ENCODE assay signal across 29 cellular contexts in the genomic region with DNA sequence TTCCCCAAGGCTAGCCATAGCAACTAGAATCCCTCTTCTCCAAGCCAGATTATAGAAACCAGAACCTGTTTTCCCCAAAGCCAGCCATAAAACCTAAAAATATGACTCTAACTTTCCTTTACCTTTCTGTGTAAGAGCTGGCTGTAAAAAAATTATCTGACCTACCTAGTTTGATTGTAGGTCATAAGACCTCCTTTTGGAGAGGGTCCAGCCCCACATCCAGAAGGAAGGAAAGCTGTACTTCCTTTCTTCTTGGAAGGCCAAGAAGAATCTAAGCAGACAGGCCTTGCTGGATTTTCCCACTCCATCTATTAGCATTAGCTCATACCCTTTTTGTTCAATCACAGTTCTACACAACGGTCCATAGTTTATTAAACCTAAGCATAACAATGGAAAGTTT.
"Had no signal": no experiment of that assay in that cellular context is flagged by ENCODE, and none has a peak within 500 bp of the region (broad histone marks: within the 10 kb centered on the region; RNA-seq: fewer than 3 reads in every experiment).

No MANE protein-coding gene starts in this region.

- H3K36me3 ChIP-seq: neutrophil, ovary, right lobe of liver, sigmoid colon, stomach, thoracic aorta, thyroid gland, tibial nerve, upper lobe of right lung, uterus had no signal

- H3K9ac ChIP-seq: parathyroid adenoma had no signal

- H3K27ac ChIP-seq: neutrophil, ovary, parathyroid adenoma, psoas muscle, right lobe of liver, sigmoid colon, stomach, thoracic aorta, thyroid gland, upper lobe of right lung, uterus had no signal

- H3K4me1 Mint-ChIP-seq: naive thymus-derived CD4-positive, alpha-beta T cell; natural killer cell; stimulated activated effector memory CD8-positive, alpha-beta T cell treated with anti-CD3 and anti-CD28 coated beads, Interleukin-12 subunit alpha, Interleukin-12 subunit beta, amount 100 ng/mL, for 72 hours; stimulated activated naive B cell treated with anti-CD40 and anti-IgM and Interleukin-4, amounts not matched to agents 10 μg/mL and 1 μg/mL and 100 μg/mL, for 72 hours had no signal

- ATAC-seq: naive thymus-derived CD4-positive, alpha-beta T cell; natural killer cell; psoas muscle; right cardiac atrium; right lobe of liver; stimulated activated effector memory CD8-positive, alpha-beta T cell treated with anti-CD3 and anti-CD28 coated beads, Interleukin-12 subunit alpha, Interleukin-12 subunit beta, amount 100 ng/mL, for 72 hours; stimulated activated naive B cell treated with anti-CD40 and anti-IgM and Interleukin-4, amounts not matched to agents 10 μg/mL and 1 μg/mL and 100 μg/mL, for 72 hours; upper lobe of right lung had no signal

- H3K9me3 ChIP-seq: neutrophil, ovary, psoas muscle, right lobe of liver, sigmoid colon, stomach, thoracic aorta, thyroid gland, tibial nerve, upper lobe of right lung, uterus had no signal

- H3K27me3 ChIP-seq: neutrophil, ovary, right lobe of liver, sigmoid colon, stomach, thyroid gland, tibial nerve, upper lobe of right lung, uterus had no signal

- H3K4me3 Mint-ChIP-seq: naive thymus-derived CD4-positive, alpha-beta T cell; natural killer cell; nephron progenitor cell; neural crest cell; stimulated activated effector memory CD8-positive, alpha-beta T cell treated with anti-CD3 and anti-CD28 coated beads, Interleukin-12 subunit alpha, Interleukin-12 subunit beta, amount 100 ng/mL, for 72 hours; stimulated activated naive B cell treated with anti-CD40 and anti-IgM and Interleukin-4, amounts not matched to agents 10 μg/mL and 1 μg/mL and 100 μg/mL, for 72 hours; stimulated activated naive CD8-positive, alpha-beta T cell treated with anti-CD3 and anti-CD28 coated beads, Interleukin-15, Interleukin-2, amounts not matched to agents 100 ng/mL and 50 ng/mL, for 24 hours; type B pancreatic cell had no signal

- H3K4me3 ChIP-seq: ovary, psoas muscle, right lobe of liver, sigmoid colon, stomach, thoracic aorta, thyroid gland, tibial nerve, upper lobe of right lung, uterus had no signal

- H3K36me3 Mint-ChIP-seq: naive thymus-derived CD4-positive, alpha-beta T cell; natural killer cell; stimulated activated effector memory CD8-positive, alpha-beta T cell treated with anti-CD3 and anti-CD28 coated beads, Interleukin-12 subunit alpha, Interleukin-12 subunit beta, amount 100 ng/mL, for 72 hours; stimulated activated naive B cell treated with anti-CD40 and anti-IgM and Interleukin-4, amounts not matched to agents 10 μg/mL and 1 μg/mL and 100 μg/mL, for 72 hours; type B pancreatic cell had no signal

- H3K27ac Mint-ChIP-seq: naive thymus-derived CD4-positive, alpha-beta T cell; natural killer cell; nephron progenitor cell; progenitor cell of endocrine pancreas; stimulated activated effector memory CD8-positive, alpha-beta T cell treated with anti-CD3 and anti-CD28 coated beads, Interleukin-12 subunit alpha, Interleukin-12 subunit beta, amount 100 ng/mL, for 72 hours; stimulated activated naive B cell treated with anti-CD40 and anti-IgM and Interleukin-4, amounts not matched to agents 10 μg/mL and 1 μg/mL and 100 μg/mL, for 72 hours; stimulated activated naive CD8-positive, alpha-beta T cell treated with anti-CD3 and anti-CD28 coated beads, Interleukin-15, Interleukin-2, amounts not matched to agents 100 ng/mL and 50 ng/mL, for 24 hours; type B pancreatic cell had no signal

- DNase-seq: naive thymus-derived CD4-positive, alpha-beta T cell; natural killer cell; nephron progenitor cell; occipital lobe; ovary; psoas muscle; right cardiac atrium; right lobe of liver; sigmoid colon; small intestine; stimulated activated CD4-positive, alpha-beta T cell treated with anti-CD3 and anti-CD28 coated beads, Interleukin-15, amount 100 ng/mL, for 24 hours; stimulated activated CD4-positive, alpha-beta T cell treated with anti-CD3 and anti-CD28 coated beads, Interleukin-2, amount 100 ng/mL, for 24 hours; stimulated activated CD4-positive, alpha-beta T cell treated with anti-CD3 and anti-CD28 coated beads, Interleukin-2, amount 100 ng/mL, for 48 hours; stimulated activated CD4-positive, alpha-beta T cell treated with anti-CD3 and anti-CD28 coated beads, Interleukin-4, amount 100 ng/mL, for 24 hours; stimulated activated naive B cell treated with anti-CD40 and anti-IgM and Interleukin-4, amounts not matched to agents 10 μg/mL and 1 μg/mL and 100 μg/mL, for 72 hours; stimulated activated naive CD4-positive, alpha-beta T cell treated with Interleukin-2 at 50 U/mL for 16 hours; stomach; thyroid gland; upper lobe of right lung; uterus had no signal

- H3K27me3 Mint-ChIP-seq: progenitor cell of endocrine pancreas; stimulated activated naive B cell treated with anti-CD40 and anti-IgM and Interleukin-4, amounts not matched to agents 10 μg/mL and 1 μg/mL and 100 μg/mL, for 72 hours; stimulated activated naive CD8-positive, alpha-beta T cell treated with anti-CD3 and anti-CD28 coated beads, Interleukin-15, Interleukin-2, amounts not matched to agents 100 ng/mL and 50 ng/mL, for 24 hours; type B pancreatic cell had no signal

- H3K4me1 ChIP-seq: parathyroid adenoma, psoas muscle, right lobe of liver, sigmoid colon, stomach, thyroid gland, tibial nerve, upper lobe of right lung, uterus had no signal
